In the genomic region with DNA sequence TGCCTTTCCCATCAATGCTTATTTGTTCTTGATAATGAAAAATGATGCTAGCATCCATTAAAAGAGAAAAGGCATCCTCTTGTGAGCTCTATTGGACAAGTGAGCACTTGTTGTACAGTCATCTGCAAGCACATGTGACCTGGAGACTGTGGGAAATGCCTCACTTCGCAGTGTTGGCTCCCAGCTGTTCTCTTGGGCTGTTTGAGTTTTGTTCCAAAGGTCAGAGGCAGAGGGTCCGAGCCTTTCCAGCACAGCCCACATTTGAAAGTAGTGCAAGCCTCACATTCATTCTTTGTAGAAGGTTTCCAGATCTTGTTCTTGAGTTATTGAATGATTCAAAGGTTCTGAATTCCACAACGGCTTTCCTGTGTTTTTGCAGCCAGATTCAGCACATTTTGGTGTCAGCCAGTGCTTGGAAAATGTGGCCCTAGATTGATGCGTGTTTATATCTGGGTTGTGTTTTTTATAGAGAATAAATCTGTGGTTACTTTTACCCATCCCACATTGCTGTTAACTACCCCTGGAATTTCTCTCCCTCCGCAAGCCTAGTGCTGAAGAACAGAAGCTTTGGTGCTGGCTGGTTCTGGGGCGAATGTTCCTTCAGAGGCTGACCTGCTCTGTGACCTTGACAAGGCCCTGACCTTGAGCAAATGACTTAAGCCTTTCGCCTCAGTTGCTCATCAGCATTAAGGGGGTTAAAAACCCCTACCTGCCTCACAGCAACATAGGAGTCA, we compare ENCODE assay signal across 1 cellular context.
TF ChIP-seq lines count a peak whose summit lies in the region.

No MANE protein-coding gene starts in this region.

TF ChIP-seq in HepG2, 621 proteins besides CTCF, POLR2A, EP300 and RAD21 (continued from another document and continues in another):
- TF ChIP-seq CREM (IDR thresholded peaks at IDR 0.05) = peak; percentile 37; the same call in 1 of the 2 replicates
- no peak for TF ChIP-seq CREM (CRISPR knock-in tag; IDR thresholded peaks at IDR 0.05)
- peak; percentile 78 for TF ChIP-seq ZNF652 (CRISPR knock-in tag; IDR thresholded peaks at IDR 0.05; ENCODE audit: borderline replicate concordance, low read depth)
- TF ChIP-seq GABPA (IDR thresholded peaks at IDR 0.05; ENCODE audit: low read depth, low read length) = no peak
- 0 out of 2 replicates have a peak, but pooled peaks have one; percentile 6 for TF ChIP-seq GABPA (CRISPR knock-in tag; IDR thresholded peaks at IDR 0.05; ENCODE audit: low read depth)
- no peak for TF ChIP-seq RBAK (CRISPR knock-in tag; IDR thresholded peaks at IDR 0.05)
- TF ChIP-seq GATAD2A (CRISPR knock-in tag; IDR thresholded peaks at IDR 0.05) = peak; percentile 74
- TF ChIP-seq FOXO1 (CRISPR knock-in tag; IDR thresholded peaks at IDR 0.05) = peak; percentile 41; the same call in 1 of the 2 replicates
- TF ChIP-seq, protein P1, sequence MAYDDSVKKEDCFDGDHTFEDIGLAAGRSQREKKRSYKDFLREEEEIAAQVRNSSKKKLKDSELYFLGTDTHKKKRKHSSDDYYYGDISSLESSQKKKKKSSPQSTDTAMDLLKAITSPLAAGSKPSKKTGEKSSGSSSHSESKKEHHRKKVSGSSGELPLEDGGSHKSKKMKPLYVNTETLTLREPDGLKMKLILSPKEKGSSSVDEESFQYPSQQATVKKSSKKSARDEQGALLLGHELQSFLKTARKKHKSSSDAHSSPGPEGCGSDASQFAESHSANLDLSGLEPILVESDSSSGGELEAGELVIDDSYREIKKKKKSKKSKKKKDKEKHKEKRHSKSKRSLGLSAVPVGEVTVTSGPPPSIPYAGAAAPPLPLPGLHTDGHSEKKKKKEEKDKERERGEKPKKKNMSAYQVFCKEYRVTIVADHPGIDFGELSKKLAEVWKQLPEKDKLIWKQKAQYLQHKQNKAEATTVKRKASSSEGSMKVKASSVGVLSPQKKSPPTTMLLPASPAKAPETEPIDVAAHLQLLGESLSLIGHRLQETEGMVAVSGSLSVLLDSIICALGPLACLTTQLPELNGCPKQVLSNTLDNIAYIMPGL (CRISPR knock-in tag; IDR thresholded peaks at IDR 0.05; ENCODE audit: borderline replicate concordance in 1 of 2, low read depth in 1 of 2) = peak in 1 of 2 experiments; percentile 21; a peak in 1 of 4 replicates
- TF ChIP-seq CBFB (CRISPR knock-in tag; IDR thresholded peaks at IDR 0.05) = no peak
- no peak for TF ChIP-seq KDM4B (CRISPR knock-in tag; IDR thresholded peaks at IDR 0.05)
- TF ChIP-seq, protein P2, sequence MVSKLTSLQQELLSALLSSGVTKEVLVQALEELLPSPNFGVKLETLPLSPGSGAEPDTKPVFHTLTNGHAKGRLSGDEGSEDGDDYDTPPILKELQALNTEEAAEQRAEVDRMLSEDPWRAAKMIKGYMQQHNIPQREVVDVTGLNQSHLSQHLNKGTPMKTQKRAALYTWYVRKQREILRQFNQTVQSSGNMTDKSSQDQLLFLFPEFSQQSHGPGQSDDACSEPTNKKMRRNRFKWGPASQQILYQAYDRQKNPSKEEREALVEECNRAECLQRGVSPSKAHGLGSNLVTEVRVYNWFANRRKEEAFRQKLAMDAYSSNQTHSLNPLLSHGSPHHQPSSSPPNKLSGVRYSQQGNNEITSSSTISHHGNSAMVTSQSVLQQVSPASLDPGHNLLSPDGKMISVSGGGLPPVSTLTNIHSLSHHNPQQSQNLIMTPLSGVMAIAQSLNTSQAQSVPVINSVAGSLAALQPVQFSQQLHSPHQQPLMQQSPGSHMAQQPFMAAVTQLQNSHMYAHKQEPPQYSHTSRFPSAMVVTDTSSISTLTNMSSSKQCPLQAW (CRISPR knock-in tag; IDR thresholded peaks at IDR 0.05) = peak; percentile 63; the same call in 1 of the 2 replicates
- TF ChIP-seq ZNF441 (CRISPR knock-in tag; IDR thresholded peaks at IDR 0.05; ENCODE audit: borderline replicate concordance) = peak; percentile 61; the same call in 1 of the 2 replicates
- TF ChIP-seq ZNF292 (CRISPR knock-in tag; IDR thresholded peaks at IDR 0.05; ENCODE audit: borderline replicate concordance, low read depth) = peak; percentile 73; the same call in 1 of the 2 replicates
- TF ChIP-seq ZNF264 (CRISPR knock-in tag; IDR thresholded peaks at IDR 0.05) = peak; percentile 84; the same call in 1 of the 2 replicates
- 0 out of 2 replicates have a peak, but pooled peaks have one; percentile 35 for TF ChIP-seq ZNF350 (CRISPR knock-in tag; IDR thresholded peaks at IDR 0.05; ENCODE audit: borderline replicate concordance, low read depth)
- TF ChIP-seq MIER2 (CRISPR knock-in tag; IDR thresholded peaks at IDR 0.05) = peak; percentile 63
- peak; percentile 49; the same call in 1 of the 2 replicates for TF ChIP-seq REPIN1 (CRISPR knock-in tag; IDR thresholded peaks at IDR 0.05; ENCODE audit: borderline replicate concordance, low read depth)
- TF ChIP-seq, protein P3, sequence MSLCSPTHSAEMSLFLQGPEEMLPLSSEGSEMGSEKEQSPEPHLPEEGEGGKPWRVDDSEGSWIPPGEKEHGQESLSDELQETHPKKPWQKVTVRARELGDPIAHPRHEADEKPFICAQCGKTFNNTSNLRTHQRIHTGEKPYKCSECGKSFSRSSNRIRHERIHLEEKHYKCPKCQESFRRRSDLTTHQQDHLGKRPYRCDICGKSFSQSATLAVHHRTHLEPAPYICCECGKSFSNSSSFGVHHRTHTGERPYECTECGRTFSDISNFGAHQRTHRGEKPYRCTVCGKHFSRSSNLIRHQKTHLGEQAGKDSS (CRISPR knock-in tag; IDR thresholded peaks at IDR 0.05; ENCODE audit: borderline replicate concordance, low read depth) = peak; percentile 50; the same call in 1 of the 2 replicates
- TF ChIP-seq, protein P4, sequence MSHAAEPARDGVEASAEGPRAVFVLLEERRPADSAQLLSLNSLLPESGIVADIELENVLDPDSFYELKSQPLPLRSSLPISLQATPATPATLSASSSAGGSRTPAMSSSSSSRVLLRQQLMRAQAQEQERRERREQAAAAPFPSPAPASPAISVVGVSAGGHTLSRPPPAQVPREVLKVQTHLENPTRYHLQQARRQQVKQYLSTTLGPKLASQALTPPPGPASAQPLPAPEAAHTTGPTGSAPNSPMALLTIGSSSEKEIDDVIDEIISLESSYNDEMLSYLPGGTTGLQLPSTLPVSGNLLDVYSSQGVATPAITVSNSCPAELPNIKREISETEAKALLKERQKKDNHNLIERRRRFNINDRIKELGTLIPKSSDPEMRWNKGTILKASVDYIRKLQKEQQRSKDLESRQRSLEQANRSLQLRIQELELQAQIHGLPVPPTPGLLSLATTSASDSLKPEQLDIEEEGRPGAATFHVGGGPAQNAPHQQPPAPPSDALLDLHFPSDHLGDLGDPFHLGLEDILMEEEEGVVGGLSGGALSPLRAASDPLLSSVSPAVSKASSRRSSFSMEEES (CRISPR knock-in tag; IDR thresholded peaks at IDR 0.05) = peak; percentile 95
- TF ChIP-seq PHF20 (CRISPR knock-in tag; IDR thresholded peaks at IDR 0.05) = no peak
- TF ChIP-seq, protein P5, sequence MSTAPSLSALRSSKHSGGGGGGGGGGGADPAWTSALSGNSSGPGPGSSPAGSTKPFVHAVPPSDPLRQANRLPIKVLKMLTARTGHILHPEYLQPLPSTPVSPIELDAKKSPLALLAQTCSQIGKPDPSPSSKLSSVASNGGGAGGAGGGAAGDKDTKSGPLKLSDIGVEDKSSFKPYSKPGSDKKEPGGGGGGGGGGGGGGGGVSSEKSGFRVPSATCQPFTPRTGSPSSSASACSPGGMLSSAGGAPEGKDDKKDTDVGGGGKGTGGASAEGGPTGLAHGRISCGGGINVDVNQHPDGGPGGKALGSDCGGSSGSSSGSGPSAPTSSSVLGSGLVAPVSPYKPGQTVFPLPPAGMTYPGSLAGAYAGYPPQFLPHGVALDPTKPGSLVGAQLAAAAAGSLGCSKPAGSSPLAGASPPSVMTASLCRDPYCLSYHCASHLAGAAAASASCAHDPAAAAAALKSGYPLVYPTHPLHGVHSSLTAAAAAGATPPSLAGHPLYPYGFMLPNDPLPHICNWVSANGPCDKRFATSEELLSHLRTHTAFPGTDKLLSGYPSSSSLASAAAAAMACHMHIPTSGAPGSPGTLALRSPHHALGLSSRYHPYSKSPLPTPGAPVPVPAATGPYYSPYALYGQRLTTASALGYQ (CRISPR knock-in tag; IDR thresholded peaks at IDR 0.05) = peak; percentile 53; the same call in 1 of the 2 replicates
- no peak for TF ChIP-seq ZNF468 (CRISPR knock-in tag; IDR thresholded peaks at IDR 0.05)
- TF ChIP-seq NR2C2 (CRISPR knock-in tag; IDR thresholded peaks at IDR 0.05; ENCODE audit: borderline replicate concordance) = peak; percentile 15; the same call in 1 of the 2 replicates
- TF ChIP-seq ZNF501 (CRISPR knock-in tag; IDR thresholded peaks at IDR 0.05) = peak; percentile 85; the same call in 1 of the 2 replicates
- TF ChIP-seq RBM39 (IDR thresholded peaks at IDR 0.05; ENCODE audit: low read depth, low read length, poor library complexity, severe bottlenecking) = no peak
- peak; percentile 68 for TF ChIP-seq RARA (CRISPR knock-in tag; IDR thresholded peaks at IDR 0.05)
- TF ChIP-seq MED1 (CRISPR knock-in tag; IDR thresholded peaks at IDR 0.05) = peak; percentile 83
- TF ChIP-seq ZNF546 (CRISPR knock-in tag; conservative IDR thresholded peaks at IDR 0.05) = 0 out of 2 replicates have a peak, but pooled peaks have one; percentile 32
- peak; percentile 69; the same call in 1 of the 2 replicates for TF ChIP-seq ZNF557 (CRISPR knock-in tag; IDR thresholded peaks at IDR 0.05)
- TF ChIP-seq, protein P6, sequence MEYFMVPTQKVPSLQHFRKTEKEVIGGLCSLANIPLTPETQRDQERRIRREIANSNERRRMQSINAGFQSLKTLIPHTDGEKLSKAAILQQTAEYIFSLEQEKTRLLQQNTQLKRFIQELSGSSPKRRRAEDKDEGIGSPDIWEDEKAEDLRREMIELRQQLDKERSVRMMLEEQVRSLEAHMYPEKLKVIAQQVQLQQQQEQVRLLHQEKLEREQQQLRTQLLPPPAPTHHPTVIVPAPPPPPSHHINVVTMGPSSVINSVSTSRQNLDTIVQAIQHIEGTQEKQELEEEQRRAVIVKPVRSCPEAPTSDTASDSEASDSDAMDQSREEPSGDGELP (IDR thresholded peaks at IDR 0.05; ENCODE audit: borderline replicate concordance, low read depth) = peak; percentile 99
- peak; percentile 87 for TF ChIP-seq SALL1 (CRISPR knock-in tag; IDR thresholded peaks at IDR 0.05)
- TF ChIP-seq ZNF788 (CRISPR knock-in tag; IDR thresholded peaks at IDR 0.05; ENCODE audit: borderline replicate concordance) = peak; percentile 54; the same call in 1 of the 2 replicates
- TF ChIP-seq, protein P7, sequence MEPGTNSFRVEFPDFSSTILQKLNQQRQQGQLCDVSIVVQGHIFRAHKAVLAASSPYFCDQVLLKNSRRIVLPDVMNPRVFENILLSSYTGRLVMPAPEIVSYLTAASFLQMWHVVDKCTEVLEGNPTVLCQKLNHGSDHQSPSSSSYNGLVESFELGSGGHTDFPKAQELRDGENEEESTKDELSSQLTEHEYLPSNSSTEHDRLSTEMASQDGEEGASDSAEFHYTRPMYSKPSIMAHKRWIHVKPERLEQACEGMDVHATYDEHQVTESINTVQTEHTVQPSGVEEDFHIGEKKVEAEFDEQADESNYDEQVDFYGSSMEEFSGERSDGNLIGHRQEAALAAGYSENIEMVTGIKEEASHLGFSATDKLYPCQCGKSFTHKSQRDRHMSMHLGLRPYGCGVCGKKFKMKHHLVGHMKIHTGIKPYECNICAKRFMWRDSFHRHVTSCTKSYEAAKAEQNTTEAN (CRISPR knock-in tag; conservative IDR thresholded peaks at IDR 0.05) = peak; percentile 86
- TF ChIP-seq, protein P8, sequence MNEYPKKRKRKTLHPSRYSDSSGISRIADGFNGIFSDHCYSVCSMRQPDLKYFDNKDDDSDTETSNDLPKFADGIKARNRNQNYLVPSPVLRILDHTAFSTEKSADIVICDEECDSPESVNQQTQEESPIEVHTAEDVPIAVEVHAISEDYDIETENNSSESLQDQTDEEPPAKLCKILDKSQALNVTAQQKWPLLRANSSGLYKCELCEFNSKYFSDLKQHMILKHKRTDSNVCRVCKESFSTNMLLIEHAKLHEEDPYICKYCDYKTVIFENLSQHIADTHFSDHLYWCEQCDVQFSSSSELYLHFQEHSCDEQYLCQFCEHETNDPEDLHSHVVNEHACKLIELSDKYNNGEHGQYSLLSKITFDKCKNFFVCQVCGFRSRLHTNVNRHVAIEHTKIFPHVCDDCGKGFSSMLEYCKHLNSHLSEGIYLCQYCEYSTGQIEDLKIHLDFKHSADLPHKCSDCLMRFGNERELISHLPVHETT (CRISPR knock-in tag; conservative IDR thresholded peaks at IDR 0.05) = no peak
- peak; percentile 65 for TF ChIP-seq PHF5A (CRISPR knock-in tag; IDR thresholded peaks at IDR 0.05; ENCODE audit: low read depth, unreplicated experiment)
- TF ChIP-seq HOXA5 (CRISPR knock-in tag; IDR thresholded peaks at IDR 0.05) = peak; percentile 64; the same call in 1 of the 2 replicates
- peak; percentile 96 for TF ChIP-seq HNF4A (CRISPR knock-in tag; IDR thresholded peaks at IDR 0.05)
- TF ChIP-seq HNF4G (IDR thresholded peaks at IDR 0.05; ENCODE audit: borderline replicate concordance, low read depth, low read length) = peak; percentile 96
- peak; percentile 87; the same call in 1 of the 2 replicates for TF ChIP-seq HNF4G (CRISPR knock-in tag; IDR thresholded peaks at IDR 0.05; ENCODE audit: borderline replicate concordance, low read depth)
- peak; percentile 59; the same call in 1 of the 2 replicates for TF ChIP-seq NCOA2 (CRISPR knock-in tag; IDR thresholded peaks at IDR 0.05)
- no peak for TF ChIP-seq ZNF337 (CRISPR knock-in tag; IDR thresholded peaks at IDR 0.05; ENCODE audit: borderline replicate concordance, low read depth)
- TF ChIP-seq, protein P9, sequence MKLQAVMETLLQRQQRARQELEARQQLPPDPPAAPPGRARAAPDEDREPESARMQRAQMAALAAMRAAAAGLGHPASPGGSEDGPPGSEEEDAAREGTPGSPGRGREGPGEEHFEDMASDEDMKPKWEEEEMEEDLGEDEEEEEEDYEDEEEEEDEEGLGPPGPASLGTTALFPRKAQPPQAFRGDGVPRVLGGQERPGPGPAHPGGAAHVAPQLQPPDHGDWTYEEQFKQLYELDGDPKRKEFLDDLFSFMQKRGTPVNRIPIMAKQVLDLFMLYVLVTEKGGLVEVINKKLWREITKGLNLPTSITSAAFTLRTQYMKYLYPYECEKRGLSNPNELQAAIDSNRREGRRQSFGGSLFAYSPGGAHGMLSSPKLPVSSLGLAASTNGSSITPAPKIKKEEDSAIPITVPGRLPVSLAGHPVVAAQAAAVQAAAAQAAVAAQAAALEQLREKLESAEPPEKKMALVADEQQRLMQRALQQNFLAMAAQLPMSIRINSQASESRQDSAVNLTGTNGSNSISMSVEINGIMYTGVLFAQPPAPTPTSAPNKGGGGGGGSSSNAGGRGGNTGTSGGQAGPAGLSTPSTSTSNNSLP (IDR thresholded peaks at IDR 0.05; ENCODE audit: low read depth, low read length) = 0 out of 2 replicates have a peak, but pooled peaks have one; percentile 26
- TF ChIP-seq ZNF263 (CRISPR knock-in tag; IDR thresholded peaks at IDR 0.05) = peak; percentile 51
- 0 out of 2 replicates have a peak, but pooled peaks have one; percentile 34 for TF ChIP-seq KDM1A (CRISPR knock-in tag; IDR thresholded peaks at IDR 0.05)
- peak; percentile 62 for TF ChIP-seq YEATS4 (CRISPR knock-in tag; IDR thresholded peaks at IDR 0.05; ENCODE audit: borderline replicate concordance)
- peak; percentile 76; the same call in 1 of the 2 replicates for TF ChIP-seq ZBTB42 (CRISPR knock-in tag; IDR thresholded peaks at IDR 0.05)
- 0 out of 2 replicates have a peak, but pooled peaks have one; percentile 54 for TF ChIP-seq KLF12 (CRISPR knock-in tag; IDR thresholded peaks at IDR 0.05; ENCODE audit: borderline replicate concordance)
- peak; percentile 31; the same call in 1 of the 2 replicates for TF ChIP-seq NR2F6 (IDR thresholded peaks at IDR 0.05)
- TF ChIP-seq NR2F6 (CRISPR knock-in tag; IDR thresholded peaks at IDR 0.05) = peak; percentile 85
- no peak for TF ChIP-seq NFATC3 (CRISPR knock-in tag; IDR thresholded peaks at IDR 0.05)
